In the genomic region with DNA sequence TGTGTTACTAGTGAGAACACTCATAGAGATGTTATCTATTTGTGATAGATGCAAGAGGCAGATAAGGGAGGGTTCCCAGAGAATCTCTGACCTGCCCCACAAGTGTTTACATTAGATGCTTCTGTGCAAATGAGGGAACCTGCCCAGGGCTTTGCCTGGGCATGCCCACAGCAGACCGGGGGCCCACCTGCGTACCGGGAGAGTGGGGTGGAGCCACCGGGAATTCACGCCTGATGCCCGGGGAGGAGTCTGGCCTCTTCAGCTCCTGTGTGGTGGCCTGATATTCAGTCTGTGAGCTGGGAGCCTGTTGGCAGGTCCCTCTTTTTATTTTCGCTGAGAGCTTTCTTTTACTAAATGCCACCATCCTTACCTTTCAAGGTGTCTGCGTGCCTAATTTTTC, we compare ENCODE assay signal across 1 cellular context.
TF ChIP-seq lines count a peak whose summit lies in the region.

No MANE protein-coding gene starts in this region.

TF ChIP-seq in HepG2, 621 proteins besides CTCF, POLR2A, EP300 and RAD21 (continued from another document and continues in another):
- no peak for TF ChIP-seq TBX3 (IDR thresholded peaks at IDR 0.05; ENCODE audit: borderline replicate concordance)
- TF ChIP-seq, protein P1, sequence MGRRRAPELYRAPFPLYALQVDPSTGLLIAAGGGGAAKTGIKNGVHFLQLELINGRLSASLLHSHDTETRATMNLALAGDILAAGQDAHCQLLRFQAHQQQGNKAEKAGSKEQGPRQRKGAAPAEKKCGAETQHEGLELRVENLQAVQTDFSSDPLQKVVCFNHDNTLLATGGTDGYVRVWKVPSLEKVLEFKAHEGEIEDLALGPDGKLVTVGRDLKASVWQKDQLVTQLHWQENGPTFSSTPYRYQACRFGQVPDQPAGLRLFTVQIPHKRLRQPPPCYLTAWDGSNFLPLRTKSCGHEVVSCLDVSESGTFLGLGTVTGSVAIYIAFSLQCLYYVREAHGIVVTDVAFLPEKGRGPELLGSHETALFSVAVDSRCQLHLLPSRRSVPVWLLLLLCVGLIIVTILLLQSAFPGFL (CRISPR knock-in tag; IDR thresholded peaks at IDR 0.05) = no peak
- no peak for TF ChIP-seq ZNF30 (CRISPR knock-in tag; IDR thresholded peaks at IDR 0.05)
- TF ChIP-seq, protein P2, sequence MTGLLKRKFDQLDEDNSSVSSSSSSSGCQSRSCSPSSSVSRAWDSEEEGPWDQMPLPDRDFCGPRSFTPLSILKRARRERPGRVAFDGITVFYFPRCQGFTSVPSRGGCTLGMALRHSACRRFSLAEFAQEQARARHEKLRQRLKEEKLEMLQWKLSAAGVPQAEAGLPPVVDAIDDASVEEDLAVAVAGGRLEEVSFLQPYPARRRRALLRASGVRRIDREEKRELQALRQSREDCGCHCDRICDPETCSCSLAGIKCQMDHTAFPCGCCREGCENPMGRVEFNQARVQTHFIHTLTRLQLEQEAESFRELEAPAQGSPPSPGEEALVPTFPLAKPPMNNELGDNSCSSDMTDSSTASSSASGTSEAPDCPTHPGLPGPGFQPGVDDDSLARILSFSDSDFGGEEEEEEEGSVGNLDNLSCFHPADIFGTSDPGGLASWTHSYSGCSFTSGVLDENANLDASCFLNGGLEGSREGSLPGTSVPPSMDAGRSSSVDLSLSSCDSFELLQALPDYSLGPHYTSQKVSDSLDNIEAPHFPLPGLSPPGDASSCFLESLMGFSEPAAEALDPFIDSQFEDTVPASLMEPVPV (CRISPR knock-in tag; IDR thresholded peaks at IDR 0.05) = 0 out of 2 replicates have a peak, but pooled peaks have one; percentile 24
- TF ChIP-seq ATM (IDR thresholded peaks at IDR 0.05; ENCODE audit: borderline replicate concordance) = no peak
- TF ChIP-seq, protein P3, sequence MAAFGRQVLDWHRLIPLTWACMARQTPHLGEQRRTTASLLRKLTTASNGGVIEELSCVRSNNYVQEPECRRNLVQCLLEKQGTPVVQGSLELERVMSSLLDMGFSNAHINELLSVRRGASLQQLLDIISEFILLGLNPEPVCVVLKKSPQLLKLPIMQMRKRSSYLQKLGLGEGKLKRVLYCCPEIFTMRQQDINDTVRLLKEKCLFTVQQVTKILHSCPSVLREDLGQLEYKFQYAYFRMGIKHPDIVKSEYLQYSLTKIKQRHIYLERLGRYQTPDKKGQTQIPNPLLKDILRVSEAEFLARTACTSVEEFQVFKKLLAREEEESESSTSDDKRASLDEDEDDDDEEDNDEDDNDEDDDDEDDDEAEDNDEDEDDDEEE (CRISPR knock-in tag; IDR thresholded peaks at IDR 0.05) = no peak
- no peak for TF ChIP-seq ZNF282 (IDR thresholded peaks at IDR 0.05; ENCODE audit: partially characterized antibody)
- TF ChIP-seq ZNF709 (CRISPR knock-in tag; IDR thresholded peaks at IDR 0.05) = no peak
- no peak for TF ChIP-seq FOXJ3 (CRISPR knock-in tag; IDR thresholded peaks at IDR 0.05; ENCODE audit: borderline replicate concordance)
- TF ChIP-seq, protein P4, sequence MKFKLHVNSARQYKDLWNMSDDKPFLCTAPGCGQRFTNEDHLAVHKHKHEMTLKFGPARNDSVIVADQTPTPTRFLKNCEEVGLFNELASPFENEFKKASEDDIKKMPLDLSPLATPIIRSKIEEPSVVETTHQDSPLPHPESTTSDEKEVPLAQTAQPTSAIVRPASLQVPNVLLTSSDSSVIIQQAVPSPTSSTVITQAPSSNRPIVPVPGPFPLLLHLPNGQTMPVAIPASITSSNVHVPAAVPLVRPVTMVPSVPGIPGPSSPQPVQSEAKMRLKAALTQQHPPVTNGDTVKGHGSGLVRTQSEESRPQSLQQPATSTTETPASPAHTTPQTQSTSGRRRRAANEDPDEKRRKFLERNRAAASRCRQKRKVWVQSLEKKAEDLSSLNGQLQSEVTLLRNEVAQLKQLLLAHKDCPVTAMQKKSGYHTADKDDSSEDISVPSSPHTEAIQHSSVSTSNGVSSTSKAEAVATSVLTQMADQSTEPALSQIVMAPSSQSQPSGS (CRISPR knock-in tag; IDR thresholded peaks at IDR 0.05) = 0 out of 2 replicates have a peak, but pooled peaks have one; percentile 25
- no peak for TF ChIP-seq ZFP41 (CRISPR knock-in tag; IDR thresholded peaks at IDR 0.05; ENCODE audit: borderline replicate concordance)
- 0 out of 2 replicates have a peak, but pooled peaks have one; percentile 43 for TF ChIP-seq ZBED4 (CRISPR knock-in tag; IDR thresholded peaks at IDR 0.05; ENCODE audit: borderline replicate concordance)
- no peak for TF ChIP-seq SRSF1 (optimal IDR thresholded peaks at IDR 0.05; ENCODE audit: low read depth, low read length)
- peak; percentile 95 for TF ChIP-seq POLR2AphosphoS5 (IDR thresholded peaks at IDR 0.05; ENCODE audit: low read depth, low read length)
- TF ChIP-seq, protein P5, sequence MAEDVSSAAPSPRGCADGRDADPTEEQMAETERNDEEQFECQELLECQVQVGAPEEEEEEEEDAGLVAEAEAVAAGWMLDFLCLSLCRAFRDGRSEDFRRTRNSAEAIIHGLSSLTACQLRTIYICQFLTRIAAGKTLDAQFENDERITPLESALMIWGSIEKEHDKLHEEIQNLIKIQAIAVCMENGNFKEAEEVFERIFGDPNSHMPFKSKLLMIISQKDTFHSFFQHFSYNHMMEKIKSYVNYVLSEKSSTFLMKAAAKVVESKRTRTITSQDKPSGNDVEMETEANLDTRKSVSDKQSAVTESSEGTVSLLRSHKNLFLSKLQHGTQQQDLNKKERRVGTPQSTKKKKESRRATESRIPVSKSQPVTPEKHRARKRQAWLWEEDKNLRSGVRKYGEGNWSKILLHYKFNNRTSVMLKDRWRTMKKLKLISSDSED (CRISPR knock-in tag; IDR thresholded peaks at IDR 0.05) = no peak
- TF ChIP-seq GLMP (CRISPR knock-in tag; IDR thresholded peaks at IDR 0.05; ENCODE audit: borderline replicate concordance) = no peak
- no peak for TF ChIP-seq ZC3H13 (CRISPR knock-in tag; IDR thresholded peaks at IDR 0.05)
- no peak for TF ChIP-seq ZNF234 (CRISPR knock-in tag; conservative IDR thresholded peaks at IDR 0.05)
- TF ChIP-seq, protein P6, sequence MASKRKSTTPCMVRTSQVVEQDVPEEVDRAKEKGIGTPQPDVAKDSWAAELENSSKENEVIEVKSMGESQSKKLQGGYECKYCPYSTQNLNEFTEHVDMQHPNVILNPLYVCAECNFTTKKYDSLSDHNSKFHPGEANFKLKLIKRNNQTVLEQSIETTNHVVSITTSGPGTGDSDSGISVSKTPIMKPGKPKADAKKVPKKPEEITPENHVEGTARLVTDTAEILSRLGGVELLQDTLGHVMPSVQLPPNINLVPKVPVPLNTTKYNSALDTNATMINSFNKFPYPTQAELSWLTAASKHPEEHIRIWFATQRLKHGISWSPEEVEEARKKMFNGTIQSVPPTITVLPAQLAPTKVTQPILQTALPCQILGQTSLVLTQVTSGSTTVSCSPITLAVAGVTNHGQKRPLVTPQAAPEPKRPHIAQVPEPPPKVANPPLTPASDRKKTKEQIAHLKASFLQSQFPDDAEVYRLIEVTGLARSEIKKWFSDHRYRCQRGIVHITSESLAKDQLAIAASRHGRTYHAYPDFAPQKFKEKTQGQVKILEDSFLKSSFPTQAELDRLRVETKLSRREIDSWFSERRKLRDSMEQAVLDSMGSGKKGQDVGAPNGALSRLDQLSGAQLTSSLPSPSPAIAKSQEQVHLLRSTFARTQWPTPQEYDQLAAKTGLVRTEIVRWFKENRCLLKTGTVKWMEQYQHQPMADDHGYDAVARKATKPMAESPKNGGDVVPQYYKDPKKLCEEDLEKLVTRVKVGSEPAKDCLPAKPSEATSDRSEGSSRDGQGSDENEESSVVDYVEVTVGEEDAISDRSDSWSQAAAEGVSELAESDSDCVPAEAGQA (IDR thresholded peaks at IDR 0.05; ENCODE audit: low read depth) = no peak
- TF ChIP-seq, protein P6 (CRISPR knock-in tag; IDR thresholded peaks at IDR 0.05; ENCODE audit: borderline replicate concordance) = no peak
- no peak for TF ChIP-seq HNRNPUL1 (IDR thresholded peaks at IDR 0.05; ENCODE audit: low read depth, low read length)
- TF ChIP-seq, protein P7, sequence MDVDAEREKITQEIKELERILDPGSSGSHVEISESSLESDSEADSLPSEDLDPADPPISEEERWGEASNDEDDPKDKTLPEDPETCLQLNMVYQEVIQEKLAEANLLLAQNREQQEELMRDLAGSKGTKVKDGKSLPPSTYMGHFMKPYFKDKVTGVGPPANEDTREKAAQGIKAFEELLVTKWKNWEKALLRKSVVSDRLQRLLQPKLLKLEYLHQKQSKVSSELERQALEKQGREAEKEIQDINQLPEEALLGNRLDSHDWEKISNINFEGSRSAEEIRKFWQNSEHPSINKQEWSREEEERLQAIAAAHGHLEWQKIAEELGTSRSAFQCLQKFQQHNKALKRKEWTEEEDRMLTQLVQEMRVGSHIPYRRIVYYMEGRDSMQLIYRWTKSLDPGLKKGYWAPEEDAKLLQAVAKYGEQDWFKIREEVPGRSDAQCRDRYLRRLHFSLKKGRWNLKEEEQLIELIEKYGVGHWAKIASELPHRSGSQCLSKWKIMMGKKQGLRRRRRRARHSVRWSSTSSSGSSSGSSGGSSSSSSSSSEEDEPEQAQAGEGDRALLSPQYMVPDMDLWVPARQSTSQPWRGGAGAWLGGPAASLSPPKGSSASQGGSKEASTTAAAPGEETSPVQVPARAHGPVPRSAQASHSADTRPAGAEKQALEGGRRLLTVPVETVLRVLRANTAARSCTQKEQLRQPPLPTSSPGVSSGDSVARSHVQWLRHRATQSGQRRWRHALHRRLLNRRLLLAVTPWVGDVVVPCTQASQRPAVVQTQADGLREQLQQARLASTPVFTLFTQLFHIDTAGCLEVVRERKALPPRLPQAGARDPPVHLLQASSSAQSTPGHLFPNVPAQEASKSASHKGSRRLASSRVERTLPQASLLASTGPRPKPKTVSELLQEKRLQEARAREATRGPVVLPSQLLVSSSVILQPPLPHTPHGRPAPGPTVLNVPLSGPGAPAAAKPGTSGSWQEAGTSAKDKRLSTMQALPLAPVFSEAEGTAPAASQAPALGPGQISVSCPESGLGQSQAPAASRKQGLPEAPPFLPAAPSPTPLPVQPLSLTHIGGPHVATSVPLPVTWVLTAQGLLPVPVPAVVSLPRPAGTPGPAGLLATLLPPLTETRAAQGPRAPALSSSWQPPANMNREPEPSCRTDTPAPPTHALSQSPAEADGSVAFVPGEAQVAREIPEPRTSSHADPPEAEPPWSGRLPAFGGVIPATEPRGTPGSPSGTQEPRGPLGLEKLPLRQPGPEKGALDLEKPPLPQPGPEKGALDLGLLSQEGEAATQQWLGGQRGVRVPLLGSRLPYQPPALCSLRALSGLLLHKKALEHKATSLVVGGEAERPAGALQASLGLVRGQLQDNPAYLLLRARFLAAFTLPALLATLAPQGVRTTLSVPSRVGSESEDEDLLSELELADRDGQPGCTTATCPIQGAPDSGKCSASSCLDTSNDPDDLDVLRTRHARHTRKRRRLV (CRISPR knock-in tag; IDR thresholded peaks at IDR 0.05) = peak; percentile 62; the same call in 1 of the 2 replicates
- TF ChIP-seq SMAD1 (CRISPR knock-in tag; IDR thresholded peaks at IDR 0.05; ENCODE audit: borderline replicate concordance, low read depth) = no peak
- TF ChIP-seq SOX6 (IDR thresholded peaks at IDR 0.05) = no peak
- TF ChIP-seq SOX6 (CRISPR knock-in tag; IDR thresholded peaks at IDR 0.05) = peak; percentile 78
- TF ChIP-seq ZNF543 (CRISPR knock-in tag; IDR thresholded peaks at IDR 0.05) = no peak
- no peak for TF ChIP-seq ZNF558 (CRISPR knock-in tag; IDR thresholded peaks at IDR 0.05; ENCODE audit: borderline replicate concordance)
